ENCODE assay signal across 8 cellular contexts in the genomic region with DNA sequence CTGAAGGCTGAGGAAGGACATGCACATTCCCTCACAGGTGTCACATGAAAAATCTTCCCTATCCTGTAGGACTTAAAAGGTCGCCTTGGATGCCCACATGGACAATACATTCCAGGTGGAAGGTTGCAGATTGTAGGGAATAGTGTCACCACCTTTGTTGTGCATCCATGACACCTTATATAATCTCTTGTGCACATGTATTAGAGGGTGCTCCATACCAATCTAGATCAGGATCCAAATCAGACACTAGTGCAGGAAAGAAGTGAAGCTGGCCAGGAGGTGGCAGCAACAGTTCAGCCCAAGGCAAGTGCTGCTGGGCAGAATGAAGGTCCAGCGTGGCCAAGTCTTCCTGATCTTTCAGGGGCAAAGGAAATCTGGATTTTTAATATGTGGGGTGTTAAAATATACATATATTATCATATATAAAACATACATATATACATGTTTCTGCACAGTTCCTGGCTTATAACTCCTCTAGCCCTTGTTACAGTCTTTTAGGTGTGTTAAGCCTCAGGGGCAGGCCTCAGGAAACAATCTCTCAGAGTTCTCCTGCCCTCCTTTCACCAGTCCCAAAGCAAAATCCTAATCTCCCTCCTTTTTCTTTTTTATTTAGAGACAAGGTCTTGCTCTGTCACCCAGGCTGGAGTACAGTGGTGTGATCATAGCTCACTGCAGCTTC. TPM values are rescaled to one million over a fixed set of nuclear protein-coding genes. Genes with fewer than 3 reads are reported as not detected.
DNase-seq lines count a peak whose midpoint lies in the region; ATAC-seq, FAIRE-seq and TF ChIP-seq lines count a peak whose summit lies in the region.

No MANE protein-coding gene starts in this region.

- H3K9ac ChIP-seq in mesenchymal stem cell (ENCODE audit: low read length) = no peak overlapping the region

- H3K9me3 ChIP-seq in mesenchymal stem cell (ENCODE audit: control insufficient read depth, low read length) = no peaks in the 10 kb centered on the region

- H3K4me1 Mint-ChIP-seq in endothelial cell (ENCODE audit: unreplicated experiment) = peaks cover 4% of the 10 kb centered on the region
- peaks cover 8% of the 10 kb centered on the region for H3K4me1 Mint-ChIP-seq in stimulated activated effector memory CD8-positive, alpha-beta T cell treated with anti-CD3 and anti-CD28 coated beads, Interleukin-12 subunit alpha, Interleukin-12 subunit beta, amount 100 ng/mL, for 72 hours

- no peak for TF ChIP-seq POLR2A in H54 (IDR thresholded peaks at IDR 0.05; ENCODE audit: low read depth, low read length)

- H3K27me3 ChIP-seq in mesenchymal stem cell (ENCODE audit: control insufficient read depth in 1 of 2, insufficient read depth in 1 of 2, low read length in 2 of 2) = no peaks in the 10 kb centered on the region

- H3K27me3 Mint-ChIP-seq in endothelial cell (ENCODE audit: unreplicated experiment) = no peaks in the 10 kb centered on the region

- H3K36me3 ChIP-seq in mesenchymal stem cell (ENCODE audit: control insufficient read depth in 1 of 2, insufficient read depth in 2 of 2, low read depth in 1 of 2, low read length in 2 of 2) = peaks cover 21 to 64% of the 10 kb centered on the region in 2 experiments

- no peak overlapping the region for H2AK5ac ChIP-seq in mesenchymal stem cell (ENCODE audit: low read length, severe bottlenecking)

- TF ChIP-seq CTCF in endothelial cell (IDR thresholded peaks at IDR 0.05; ENCODE audit: unreplicated experiment) = peak; percentile 19

- H3K4me3 Mint-ChIP-seq in endothelial cell (ENCODE audit: unreplicated experiment) = peak overlapping the region; percentile 4
- no peak overlapping the region for H3K4me3 Mint-ChIP-seq in stimulated activated effector memory CD8-positive, alpha-beta T cell treated with anti-CD3 and anti-CD28 coated beads, Interleukin-12 subunit alpha, Interleukin-12 subunit beta, amount 100 ng/mL, for 72 hours

- H3K79me1 ChIP-seq in mesenchymal stem cell (replicated peaks; ENCODE audit: low read length, poor library complexity, severe bottlenecking) = peaks cover 10% of the 10 kb centered on the region

- H3K18ac ChIP-seq in mesenchymal stem cell (ENCODE audit: low read depth in 1 of 2, low read length in 2 of 2) = no peak overlapping the region

- no peak overlapping the region for H2BK5ac ChIP-seq in mesenchymal stem cell (ENCODE audit: low read depth, low read length, poor library complexity, severe bottlenecking)

- no peak overlapping the region for H3K4me3 ChIP-seq in mesenchymal stem cell (ENCODE audit: insufficient read depth in 1 of 2, low read depth in 1 of 2, low read length in 2 of 2)

- peaks cover 3% of the 10 kb centered on the region for H3K36me3 Mint-ChIP-seq in endothelial cell (ENCODE audit: low read depth, unreplicated experiment)
- peaks cover 87% of the 10 kb centered on the region for H3K36me3 Mint-ChIP-seq in stimulated activated effector memory CD8-positive, alpha-beta T cell treated with anti-CD3 and anti-CD28 coated beads, Interleukin-12 subunit alpha, Interleukin-12 subunit beta, amount 100 ng/mL, for 72 hours

- no peak overlapping the region for H2BK120ac ChIP-seq in mesenchymal stem cell (ENCODE audit: low read depth, low read length)

- no peaks in the 10 kb centered on the region for H3K9me3 Mint-ChIP-seq in endothelial cell (ENCODE audit: unreplicated experiment)
- H3K9me3 Mint-ChIP-seq in stimulated activated effector memory CD8-positive, alpha-beta T cell treated with anti-CD3 and anti-CD28 coated beads, Interleukin-12 subunit alpha, Interleukin-12 subunit beta, amount 100 ng/mL, for 72 hours = no peaks in the 10 kb centered on the region

- H2BK15ac ChIP-seq in mesenchymal stem cell (ENCODE audit: low read depth, poor library complexity, severe bottlenecking) = no peak overlapping the region

- no peak overlapping the region for H3K4me2 ChIP-seq in mesenchymal stem cell (ENCODE audit: low read length, poor library complexity, severe bottlenecking)

- no peak overlapping the region for H4K8ac ChIP-seq in mesenchymal stem cell (ENCODE audit: low read length)

- FAIRE-seq in H54 (lab: Jason Lieb, UNC) = peak; percentile 90

- no peak overlapping the region for H3K4ac ChIP-seq in mesenchymal stem cell (ENCODE audit: low read depth in 1 of 2, low read length in 2 of 2)

- no CpG with 5 or more reads among the region's 2 CpGs for WGBS in mesenchymal stem cell

- H3K27ac Mint-ChIP-seq in endothelial cell (ENCODE audit: unreplicated experiment) = no peak overlapping the region
- peak overlapping the region; percentile 78 for H3K27ac Mint-ChIP-seq in stimulated activated effector memory CD8-positive, alpha-beta T cell treated with anti-CD3 and anti-CD28 coated beads, Interleukin-12 subunit alpha, Interleukin-12 subunit beta, amount 100 ng/mL, for 72 hours

- no peaks in the 10 kb centered on the region for H3K4me1 ChIP-seq in mesenchymal stem cell (ENCODE audit: control insufficient read depth, insufficient read depth, low read depth, low read length)

- peak; percentile 70 for DNase-seq in D341Med (ENCODE audit: low spot score)
- DNase-seq in H54 (ENCODE audit: insufficient read length, low spot score) = peak; percentile 43
- DNase-seq in NCI-H446 (lab: John Stamatoyannopoulos, UW) = peak; percentile 14 to 47
- DNase-seq in activated CD4-positive, alpha-beta T cell treated with anti-CD3 and anti-CD28 coated beads for 48 hours = peak; percentile 72
- DNase-seq in endothelial cell (ENCODE audit: low spot score) = peak; percentile 69
- peak; percentile 75 for DNase-seq in mesenchymal stem cell
- DNase-seq in stimulated activated effector memory CD8-positive, alpha-beta T cell treated with anti-CD3 and anti-CD28 coated beads, Interleukin-12 subunit alpha, Interleukin-12 subunit beta, amount 100 ng/mL, for 72 hours (ENCODE audit: low spot score in 2 of 2) = peak; percentile 21 to 66

- no peak overlapping the region for H3K23ac ChIP-seq in mesenchymal stem cell (ENCODE audit: low read length in 2 of 2)

- no peak overlapping the region for H2AFZ ChIP-seq in mesenchymal stem cell (ENCODE audit: low read depth, low read length)

- H4K91ac ChIP-seq in mesenchymal stem cell (ENCODE audit: low read length) = no peak overlapping the region

- H3K14ac ChIP-seq in mesenchymal stem cell (ENCODE audit: low read length in 2 of 2) = no peak overlapping the region

- H2BK12ac ChIP-seq in mesenchymal stem cell (ENCODE audit: low read length in 2 of 2) = no peak overlapping the region

- peak; percentile 65 for ATAC-seq in stimulated activated effector memory CD8-positive, alpha-beta T cell treated with anti-CD3 and anti-CD28 coated beads, Interleukin-12 subunit alpha, Interleukin-12 subunit beta, amount 100 ng/mL, for 72 hours
- no peak for ATAC-seq in GM19023 (IDR thresholded peaks at IDR 0.05; ENCODE audit: unreplicated experiment)

- H3K27ac ChIP-seq in mesenchymal stem cell (ENCODE audit: low read length, poor library complexity, severe bottlenecking) = no peak overlapping the region

RNA-seq across cellular contexts. Expression of a gene that starts 16.6 kb away (rescaled TPM):
- 14.2 TPM for total RNA-seq in endothelial cell (ENCODE audit: unreplicated experiment)
- 17.6 TPM for polyA plus RNA-seq in mesenchymal stem cell (2013, experiment 1 of 2)
- 20.8 TPM for polyA plus RNA-seq in mesenchymal stem cell (2013, experiment 2 of 2)

RNA-seq across cellular contexts. Expression of a gene that starts 16.9 kb away (rescaled TPM):
- 41.1 TPM for total RNA-seq in endothelial cell (ENCODE audit: unreplicated experiment)
- 36.7 TPM for polyA plus RNA-seq in mesenchymal stem cell (2013, experiment 1 of 2)
- 31.4 TPM for polyA plus RNA-seq in mesenchymal stem cell (2013, experiment 2 of 2)

RNA-seq across cellular contexts. Expression of a gene that starts 41.3 kb away (rescaled TPM):
- 92.6 TPM for total RNA-seq in endothelial cell (ENCODE audit: unreplicated experiment)
- polyA plus RNA-seq in mesenchymal stem cell (2013, experiment 1 of 2) = 40.9 TPM
- 47.3 TPM for polyA plus RNA-seq in mesenchymal stem cell (2013, experiment 2 of 2)

RNA-seq across cellular contexts. Expression of a gene that starts 57.7 kb away (rescaled TPM):
- 57.6 TPM for total RNA-seq in endothelial cell (ENCODE audit: unreplicated experiment)
- polyA plus RNA-seq in mesenchymal stem cell (2013, experiment 1 of 2) = 6.7 TPM
- polyA plus RNA-seq in mesenchymal stem cell (2013, experiment 2 of 2) = 6.4 TPM
